ENCODE assay signal across 9 cellular contexts in genomic region chr5:154761062-154761740, GRCh38.
DNase-seq lines count a peak whose midpoint lies in the region; ATAC-seq and TF ChIP-seq lines count a peak whose summit lies in the region.
"Had no signal": no experiment of that assay in that cellular context is flagged by ENCODE, and none has a peak within 500 bp of the region (broad histone marks: within the 10 kb centered on the region; RNA-seq: fewer than 3 reads in every experiment).

No MANE protein-coding gene starts in this region.

- no peak for TF ChIP-seq CTCF in DOHH2 (IDR thresholded peaks at IDR 0.05; ENCODE audit: low read depth, low read length, poor library complexity, severe bottlenecking)
- no peak for TF ChIP-seq CTCF in OCI-LY3 (IDR thresholded peaks at IDR 0.05; ENCODE audit: low read depth, low read length)

- H3K4me2 ChIP-seq in DOHH2 (ENCODE audit: low read length) = peak overlapping the region; percentile 96
- peak overlapping the region; percentile 95 for H3K4me2 ChIP-seq in OCI-LY3 (ENCODE audit: low read length)

- H3K9ac ChIP-seq in OCI-LY3 (ENCODE audit: low read length) (no peak overlapping the region), iPS-18a (ENCODE audit: low read length) (no peak overlapping the region)

- H3K27ac ChIP-seq in DOHH2 (ENCODE audit: low read depth, low read length) (no peak overlapping the region; the same call in 1 of the 2 replicates), OCI-LY3 (ENCODE audit: low read length) (peak overlapping the region; percentile 43; the same call in 1 of the 2 replicates), iPS-18a (ENCODE audit: low read length) (no peak overlapping the region)

- H3K9me2 ChIP-seq in DOHH2 (replicated peaks; ENCODE audit: control insufficient read depth, low read length) = no peaks in the 10 kb centered on the region

- peaks cover 99% of the 10 kb centered on the region for H3K79me2 ChIP-seq in DOHH2 (ENCODE audit: control insufficient read depth, low read length)
- H3K79me2 ChIP-seq in OCI-LY3 (ENCODE audit: low read length) = peaks cover 100% of the 10 kb centered on the region

- H2AFZ ChIP-seq in OCI-LY3 (ENCODE audit: low read depth, low read length) = no peak overlapping the region

- no peak for DNase-seq in NCI-H1105 treated with DMSO at 0.1 percent for 48 hours (lab: John Stamatoyannopoulos, UW)
- no peak for DNase-seq in midbrain (lab: John Stamatoyannopoulos, UW)
- DNase-seq in NCI-H510A treated with DMSO at 0.1 percent for 48 hours (lab: John Stamatoyannopoulos, UW) = no peak
- DNase-seq: NCI-H2029 had no signal

- H3K36me3 ChIP-seq in DOHH2 (ENCODE audit: control insufficient read depth, low read length) (peaks cover 73% of the 10 kb centered on the region), OCI-LY3 (replicated peaks; ENCODE audit: low read depth, low read length) (peaks cover 5% of the 10 kb centered on the region), iPS-18a (ENCODE audit: control insufficient read depth, low read depth, low read length) (no peaks in the 10 kb centered on the region)

- no peaks in the 10 kb centered on the region for H3K27me3 ChIP-seq in DOHH2 (ENCODE audit: control insufficient read depth, low read length)
- H3K27me3 ChIP-seq in OCI-LY3 (ENCODE audit: low read depth, low read length) = no peaks in the 10 kb centered on the region
- no peaks in the 10 kb centered on the region for H3K27me3 ChIP-seq in iPS-18a (ENCODE audit: control insufficient read depth, insufficient read depth, low read length)

- H3K4me3 ChIP-seq in DOHH2 (ENCODE audit: low read length) (peak overlapping the region; percentile 29), OCI-LY3 (ENCODE audit: low read length) (peak overlapping the region; percentile 28), iPS-18a (ENCODE audit: low read length) (peak overlapping the region; percentile 12)

- no peaks in the 10 kb centered on the region; the same call in 1 of the 2 replicates for H3F3A ChIP-seq in DOHH2 (ENCODE audit: control insufficient read depth, insufficient read depth)

- peaks cover 77% of the 10 kb centered on the region for H3K4me1 ChIP-seq in DOHH2 (ENCODE audit: control insufficient read depth, low read length)
- peaks cover 48% of the 10 kb centered on the region for H3K4me1 ChIP-seq in OCI-LY3 (ENCODE audit: low read length)
- peaks cover 45% of the 10 kb centered on the region for H3K4me1 ChIP-seq in iPS-18a (ENCODE audit: control insufficient read depth, low read depth, low read length)

- H3K9me3 ChIP-seq in DOHH2 (ENCODE audit: control insufficient read depth, insufficient read depth, low read length) (no peaks in the 10 kb centered on the region), OCI-LY3 (ENCODE audit: insufficient read depth, low read length) (no peaks in the 10 kb centered on the region), iPS-18a (ENCODE audit: control insufficient read depth, low read depth, low read length) (no peaks in the 10 kb centered on the region)

- ATAC-seq in GM21717 (IDR thresholded peaks at IDR 0.05; ENCODE audit: unreplicated experiment) = peak; percentile 37
- no peak for ATAC-seq in activated CD4-positive, CD25-positive, alpha-beta regulatory T cell treated with anti-CD3 and anti-CD28 coated beads, Interleukin-2, amount 50 U/mL, for 24 hours

- peaks cover 61% of the 10 kb centered on the region for H4K20me1 ChIP-seq in DOHH2 (ENCODE audit: control insufficient read depth, insufficient read depth, low read depth, low read length)
- H4K20me1 ChIP-seq in OCI-LY3 (ENCODE audit: insufficient read depth, low read length) = peaks cover 87% of the 10 kb centered on the region
